Comparison of ENCODE assay signal across 27 cellular contexts in the genomic region with DNA sequence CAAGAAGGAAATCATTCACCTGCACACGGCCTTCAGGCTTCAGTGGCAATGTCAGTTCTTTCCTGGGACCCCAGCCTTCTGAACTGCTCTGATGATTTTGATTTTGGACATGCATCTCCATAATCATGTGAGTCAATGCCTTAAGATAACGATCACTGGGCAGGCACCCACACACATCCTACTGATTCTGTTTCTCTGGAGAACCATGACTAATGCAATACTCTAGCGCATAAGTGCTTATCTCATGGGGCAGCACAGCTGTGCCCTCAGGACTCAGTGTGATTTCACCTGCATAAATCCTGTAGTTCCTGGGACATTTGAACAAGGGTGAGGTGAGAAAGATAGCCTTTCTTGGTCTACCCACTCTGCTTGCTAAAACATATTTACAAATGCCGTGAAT.
"Had no signal": no experiment of that assay in that cellular context is flagged by ENCODE, and none has a peak within 500 bp of the region (broad histone marks: within the 10 kb centered on the region; RNA-seq: fewer than 3 reads in every experiment).

No MANE protein-coding gene starts in this region.

- H3K27me3 ChIP-seq: ascending aorta, MG63, Peyer's patch had no signal

- ATAC-seq: activated CD8-positive, alpha-beta memory T cell treated with anti-CD3 and anti-CD28 coated beads, Interleukin-2, amount 10 ng/mL, durations not matched to agents 7 days and 5 days; activated naive CD4-positive, alpha-beta T cell treated with anti-CD3 and anti-CD28 coated beads, Interleukin-2, amount 50 U/mL, for 72 hours; activated naive CD8-positive, alpha-beta T cell treated with anti-CD3 and anti-CD28 coated beads, Interleukin-2, amount 50 U/mL, for 24 hours; body of pancreas; T-helper 17 cell; WTC11 had no signal

- DNase-seq: activated CD4-positive, alpha-beta T cell treated with anti-CD3 and anti-CD28 coated beads, Interleukin-2, amount 10 ng/mL, durations not matched to agents 24 days and 14 days; activated CD4-positive, alpha-beta T cell treated with anti-CD3 and anti-CD28 coated beads, Interleukin-2, amount 50 U/mL, for 48 hours; activated CD4-positive, CD25-positive, alpha-beta regulatory T cell treated with anti-CD3 and anti-CD28 coated beads, Interleukin-2, amount 50 U/mL, for 72 hours; activated CD8-positive, alpha-beta memory T cell treated with anti-CD3 and anti-CD28 coated beads, Interleukin-2, amount 10 ng/mL, durations not matched to agents 7 days and 5 days; activated effector memory CD4-positive, alpha-beta T cell treated with anti-CD3 and anti-CD28 coated beads, Interleukin-2, amount 50 U/mL, for 16 hours; activated naive CD4-positive, alpha-beta T cell treated with Interleukin-2 at 50 U/mL for 16 hours; activated naive CD8-positive, alpha-beta T cell treated with anti-CD3 and anti-CD28 coated beads, Interleukin-2, amount 50 U/mL, for 24 hours; activated T-cell treated with anti-CD3 and anti-CD28 coated beads, Interleukin-2, amount 50 U/mL, for 24 hours; amniotic stem cell; body of pancreas; MG63; MV-4-11; NCI-H1092 treated with DMSO at 0.1 percent for 48 hours; NCI-H1417 treated with DMSO at 0.1 percent for 48 hours; NCI-H1694 treated with DMSO at 0.1 percent for 48 hours; NCI-H2081; NCI-H2171; NCI-H2227 treated with DMSO at 0.1 percent for 48 hours; NCI-H526; NK-92 treated with Interleukin-12 subunit alpha and Interleukin-12 subunit beta, amount 100 ng/mL, for 24 hours; Peyer's patch; SHP77; T-helper 17 cell; T-helper 9 cell had no signal

- H3K4me1 ChIP-seq: ascending aorta, body of pancreas, Peyer's patch had no signal

- H3K27ac ChIP-seq: ascending aorta, body of pancreas, Peyer's patch had no signal
